Comparison of ENCODE assay signal across 2 cellular contexts in genomic region chr17:80025796-80026195, GRCh38.
TF ChIP-seq lines count a peak whose summit lies in the region.

No MANE protein-coding gene starts in this region.

TF ChIP-seq in liver, 16 proteins besides CTCF, POLR2A, EP300 and RAD21:
- TF ChIP-seq YY1 (IDR thresholded peaks at IDR 0.05) (peak; percentile 1), ZBTB33 (IDR thresholded peaks at IDR 0.05) (no peak)
TF ChIP-seq in liver: peak in this region for 1.

TF ChIP-seq in HepG2, 621 proteins besides CTCF, POLR2A, EP300 and RAD21:
- TF ChIP-seq, protein P1, sequence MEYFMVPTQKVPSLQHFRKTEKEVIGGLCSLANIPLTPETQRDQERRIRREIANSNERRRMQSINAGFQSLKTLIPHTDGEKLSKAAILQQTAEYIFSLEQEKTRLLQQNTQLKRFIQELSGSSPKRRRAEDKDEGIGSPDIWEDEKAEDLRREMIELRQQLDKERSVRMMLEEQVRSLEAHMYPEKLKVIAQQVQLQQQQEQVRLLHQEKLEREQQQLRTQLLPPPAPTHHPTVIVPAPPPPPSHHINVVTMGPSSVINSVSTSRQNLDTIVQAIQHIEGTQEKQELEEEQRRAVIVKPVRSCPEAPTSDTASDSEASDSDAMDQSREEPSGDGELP (IDR thresholded peaks at IDR 0.05; ENCODE audit: borderline replicate concordance, low read depth) = no peak
- TF ChIP-seq SAFB2 (CRISPR knock-in tag; IDR thresholded peaks at IDR 0.05; ENCODE audit: borderline replicate concordance, low read depth) (no peak), ZNF383 (CRISPR knock-in tag; IDR thresholded peaks at IDR 0.05; ENCODE audit: borderline replicate concordance) (no peak), PITX1 (CRISPR knock-in tag; IDR thresholded peaks at IDR 0.05) (no peak), ATF7-NPFF (CRISPR knock-in tag; IDR thresholded peaks at IDR 0.05; ENCODE audit: low read depth) (no peak), ZNF10 (CRISPR knock-in tag; IDR thresholded peaks at IDR 0.05; ENCODE audit: borderline replicate concordance, low read depth) (no peak), MYPOP (CRISPR knock-in tag; IDR thresholded peaks at IDR 0.05) (no peak), ZNF7 (CRISPR knock-in tag; IDR thresholded peaks at IDR 0.05) (no peak), ZNF354B (CRISPR knock-in tag; IDR thresholded peaks at IDR 0.05) (no peak), ASH2L (IDR thresholded peaks at IDR 0.05; ENCODE audit: insufficient read length, low read depth, low read length) (no peak), RFX3 (CRISPR knock-in tag; IDR thresholded peaks at IDR 0.05) (no peak), ZFP41 (CRISPR knock-in tag; IDR thresholded peaks at IDR 0.05; ENCODE audit: borderline replicate concordance) (no peak), ZNF160 (CRISPR knock-in tag; IDR thresholded peaks at IDR 0.05) (no peak)
- TF ChIP-seq, protein P2, sequence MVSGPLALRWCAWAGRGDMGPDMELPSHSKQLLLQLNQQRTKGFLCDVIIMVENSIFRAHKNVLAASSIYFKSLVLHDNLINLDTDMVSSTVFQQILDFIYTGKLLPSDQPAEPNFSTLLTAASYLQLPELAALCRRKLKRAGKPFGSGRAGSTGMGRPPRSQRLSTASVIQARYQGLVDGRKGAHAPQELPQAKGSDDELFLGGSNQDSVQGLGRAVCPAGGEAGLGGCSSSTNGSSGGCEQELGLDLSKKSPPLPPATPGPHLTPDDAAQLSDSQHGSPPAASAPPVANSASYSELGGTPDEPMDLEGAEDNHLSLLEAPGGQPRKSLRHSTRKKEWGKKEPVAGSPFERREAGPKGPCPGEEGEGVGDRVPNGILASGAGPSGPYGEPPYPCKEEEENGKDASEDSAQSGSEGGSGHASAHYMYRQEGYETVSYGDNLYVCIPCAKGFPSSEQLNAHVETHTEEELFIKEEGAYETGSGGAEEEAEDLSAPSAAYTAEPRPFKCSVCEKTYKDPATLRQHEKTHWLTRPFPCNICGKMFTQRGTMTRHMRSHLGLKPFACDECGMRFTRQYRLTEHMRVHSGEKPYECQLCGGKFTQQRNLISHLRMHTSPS (CRISPR knock-in tag; IDR thresholded peaks at IDR 0.05; ENCODE audit: low read depth) = no peak
- TF ChIP-seq, protein P3, sequence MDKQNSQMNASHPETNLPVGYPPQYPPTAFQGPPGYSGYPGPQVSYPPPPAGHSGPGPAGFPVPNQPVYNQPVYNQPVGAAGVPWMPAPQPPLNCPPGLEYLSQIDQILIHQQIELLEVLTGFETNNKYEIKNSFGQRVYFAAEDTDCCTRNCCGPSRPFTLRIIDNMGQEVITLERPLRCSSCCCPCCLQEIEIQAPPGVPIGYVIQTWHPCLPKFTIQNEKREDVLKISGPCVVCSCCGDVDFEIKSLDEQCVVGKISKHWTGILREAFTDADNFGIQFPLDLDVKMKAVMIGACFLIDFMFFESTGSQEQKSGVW (CRISPR knock-in tag; IDR thresholded peaks at IDR 0.05; ENCODE audit: borderline replicate concordance) = no peak
- TF ChIP-seq, protein P4, sequence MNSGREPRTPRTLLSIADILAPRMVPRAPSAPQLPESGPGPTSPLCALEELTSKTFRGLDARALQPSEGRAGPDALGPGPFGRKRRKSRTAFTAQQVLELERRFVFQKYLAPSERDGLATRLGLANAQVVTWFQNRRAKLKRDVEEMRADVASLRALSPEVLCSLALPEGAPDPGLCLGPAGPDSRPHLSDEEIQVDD (CRISPR knock-in tag; IDR thresholded peaks at IDR 0.05; ENCODE audit: borderline replicate concordance) = no peak
